Comparison of ENCODE assay signal across 1 cellular context in the genomic region with DNA sequence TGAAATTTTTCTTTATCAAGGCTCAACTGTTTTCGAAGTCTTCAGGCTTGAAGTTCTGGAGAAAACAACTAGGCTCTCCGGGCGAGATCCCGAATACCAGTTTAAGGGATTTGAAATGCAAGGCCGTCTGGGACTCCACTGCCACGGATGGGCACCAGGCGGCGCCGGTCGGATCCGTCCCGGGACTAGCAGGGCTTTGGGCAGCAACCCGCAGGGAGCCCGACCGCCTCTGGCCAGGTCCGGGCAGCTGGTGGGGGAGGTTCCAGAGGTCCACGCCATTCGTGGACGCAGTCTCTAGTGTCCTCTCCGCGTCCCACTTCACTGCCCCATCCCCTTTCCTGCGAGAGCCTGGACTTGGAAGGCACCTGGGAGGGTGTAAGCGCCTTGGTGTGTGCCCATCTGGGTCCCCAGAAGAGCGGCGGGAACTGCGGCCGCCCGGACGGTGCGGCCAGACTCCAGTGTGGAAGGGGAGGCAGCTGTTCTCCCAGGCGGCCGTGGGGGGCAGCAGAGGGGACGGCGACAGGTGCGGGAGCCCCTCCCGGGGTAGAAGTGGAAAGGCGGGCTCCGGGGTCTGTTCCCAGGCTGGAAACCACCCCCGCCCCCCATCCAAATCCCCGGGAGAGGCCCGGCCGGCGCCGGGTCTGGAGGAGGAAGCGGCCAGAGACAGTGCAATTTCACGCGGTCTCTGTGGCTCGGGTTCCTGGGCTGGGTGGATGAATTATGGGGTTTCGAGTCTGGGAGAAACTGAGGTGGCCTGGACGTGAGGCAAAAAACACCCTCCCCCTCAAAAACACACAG.
TF ChIP-seq lines count a peak whose summit lies in the region.

No MANE protein-coding gene starts in this region.

TF ChIP-seq in HepG2, 621 proteins besides CTCF, POLR2A, EP300 and RAD21 (continued from another document and continues in another):
- TF ChIP-seq, protein P1, sequence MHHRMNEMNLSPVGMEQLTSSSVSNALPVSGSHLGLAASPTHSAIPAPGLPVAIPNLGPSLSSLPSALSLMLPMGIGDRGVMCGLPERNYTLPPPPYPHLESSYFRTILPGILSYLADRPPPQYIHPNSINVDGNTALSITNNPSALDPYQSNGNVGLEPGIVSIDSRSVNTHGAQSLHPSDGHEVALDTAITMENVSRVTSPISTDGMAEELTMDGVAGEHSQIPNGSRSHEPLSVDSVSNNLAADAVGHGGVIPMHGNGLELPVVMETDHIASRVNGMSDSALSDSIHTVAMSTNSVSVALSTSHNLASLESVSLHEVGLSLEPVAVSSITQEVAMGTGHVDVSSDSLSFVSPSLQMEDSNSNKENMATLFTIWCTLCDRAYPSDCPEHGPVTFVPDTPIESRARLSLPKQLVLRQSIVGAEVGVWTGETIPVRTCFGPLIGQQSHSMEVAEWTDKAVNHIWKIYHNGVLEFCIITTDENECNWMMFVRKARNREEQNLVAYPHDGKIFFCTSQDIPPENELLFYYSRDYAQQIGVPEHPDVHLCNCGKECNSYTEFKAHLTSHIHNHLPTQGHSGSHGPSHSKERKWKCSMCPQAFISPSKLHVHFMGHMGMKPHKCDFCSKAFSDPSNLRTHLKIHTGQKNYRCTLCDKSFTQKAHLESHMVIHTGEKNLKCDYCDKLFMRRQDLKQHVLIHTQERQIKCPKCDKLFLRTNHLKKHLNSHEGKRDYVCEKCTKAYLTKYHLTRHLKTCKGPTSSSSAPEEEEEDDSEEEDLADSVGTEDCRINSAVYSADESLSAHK (CRISPR knock-in tag; IDR thresholded peaks at IDR 0.05; ENCODE audit: borderline replicate concordance): no peak
- peak; percentile 45; the same call in 1 of the 2 replicates for TF ChIP-seq ZSCAN31 (CRISPR knock-in tag; IDR thresholded peaks at IDR 0.05; ENCODE audit: low read depth)
- no peak for TF ChIP-seq ZNF337 (CRISPR knock-in tag; IDR thresholded peaks at IDR 0.05; ENCODE audit: borderline replicate concordance, low read depth)
- peak; percentile 84 for TF ChIP-seq RBM22 (optimal IDR thresholded peaks at IDR 0.05; ENCODE audit: low read length)
- peak; percentile 69 for TF ChIP-seq JARID2 (CRISPR knock-in tag; IDR thresholded peaks at IDR 0.05; ENCODE audit: insufficient replicate concordance)
- no peak for TF ChIP-seq ZFP36L1 (CRISPR knock-in tag; IDR thresholded peaks at IDR 0.05)
- peak; percentile 18; the same call in 1 of the 2 replicates for TF ChIP-seq RXRB (CRISPR knock-in tag; IDR thresholded peaks at IDR 0.05; ENCODE audit: borderline replicate concordance)
- TF ChIP-seq REXO4 (CRISPR knock-in tag; IDR thresholded peaks at IDR 0.05; ENCODE audit: borderline replicate concordance): no peak
- TF ChIP-seq ZNF235 (CRISPR knock-in tag; IDR thresholded peaks at IDR 0.05; ENCODE audit: borderline replicate concordance): no peak
- TF ChIP-seq FOXJ3 (CRISPR knock-in tag; IDR thresholded peaks at IDR 0.05; ENCODE audit: borderline replicate concordance): no peak
- TF ChIP-seq JUN (CRISPR knock-in tag; IDR thresholded peaks at IDR 0.05): no peak
- TF ChIP-seq ZNF577 (CRISPR knock-in tag; IDR thresholded peaks at IDR 0.05; ENCODE audit: borderline replicate concordance, low read depth): no peak
- no peak for TF ChIP-seq ARID3A (IDR thresholded peaks at IDR 0.05; ENCODE audit: low read depth, low read length)
- TF ChIP-seq POLR2AphosphoS2 (IDR thresholded peaks at IDR 0.05; ENCODE audit: low read depth, low read length): no peak
- no peak for TF ChIP-seq HOXA7 (CRISPR knock-in tag; IDR thresholded peaks at IDR 0.05)
- no peak for TF ChIP-seq PRMT3 (CRISPR knock-in tag; IDR thresholded peaks at IDR 0.05; ENCODE audit: borderline replicate concordance, low read depth)
- no peak for TF ChIP-seq MTF1 (CRISPR knock-in tag; IDR thresholded peaks at IDR 0.05)
- no peak for TF ChIP-seq THYN1 (CRISPR knock-in tag; IDR thresholded peaks at IDR 0.05; ENCODE audit: borderline replicate concordance, low read depth)
- no peak; the same call in 1 of the 2 replicates for TF ChIP-seq BRD4 (CRISPR knock-in tag; IDR thresholded peaks at IDR 0.05)
- no peak for TF ChIP-seq ZNF513 (CRISPR knock-in tag; conservative IDR thresholded peaks at IDR 0.05)
- TF ChIP-seq ZFP90 (CRISPR knock-in tag; IDR thresholded peaks at IDR 0.05; ENCODE audit: borderline replicate concordance): peak; percentile 67; the same call in 1 of the 2 replicates
- TF ChIP-seq ZFAT (CRISPR knock-in tag; conservative IDR thresholded peaks at IDR 0.05): no peak
- TF ChIP-seq ZNF230 (CRISPR knock-in tag; IDR thresholded peaks at IDR 0.05): no peak; the same call in 1 of the 2 replicates
- TF ChIP-seq ZNF333 (CRISPR knock-in tag; IDR thresholded peaks at IDR 0.05; ENCODE audit: borderline replicate concordance): no peak
- no peak for TF ChIP-seq ZIK1 (CRISPR knock-in tag; IDR thresholded peaks at IDR 0.05; ENCODE audit: borderline replicate concordance, low read depth)
- TF ChIP-seq CCAR2 (optimal IDR thresholded peaks at IDR 0.05; ENCODE audit: low read depth, low read length): no peak
- TF ChIP-seq HNF1A (IDR thresholded peaks at IDR 0.05; ENCODE audit: low read depth): no peak
- no peak for TF ChIP-seq HNF1A (CRISPR knock-in tag; IDR thresholded peaks at IDR 0.05; ENCODE audit: borderline replicate concordance)
- TF ChIP-seq, protein P2, sequence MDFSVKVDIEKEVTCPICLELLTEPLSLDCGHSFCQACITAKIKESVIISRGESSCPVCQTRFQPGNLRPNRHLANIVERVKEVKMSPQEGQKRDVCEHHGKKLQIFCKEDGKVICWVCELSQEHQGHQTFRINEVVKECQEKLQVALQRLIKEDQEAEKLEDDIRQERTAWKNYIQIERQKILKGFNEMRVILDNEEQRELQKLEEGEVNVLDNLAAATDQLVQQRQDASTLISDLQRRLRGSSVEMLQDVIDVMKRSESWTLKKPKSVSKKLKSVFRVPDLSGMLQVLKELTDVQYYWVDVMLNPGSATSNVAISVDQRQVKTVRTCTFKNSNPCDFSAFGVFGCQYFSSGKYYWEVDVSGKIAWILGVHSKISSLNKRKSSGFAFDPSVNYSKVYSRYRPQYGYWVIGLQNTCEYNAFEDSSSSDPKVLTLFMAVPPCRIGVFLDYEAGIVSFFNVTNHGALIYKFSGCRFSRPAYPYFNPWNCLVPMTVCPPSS (IDR thresholded peaks at IDR 0.05): no peak
- TF ChIP-seq, protein P3, sequence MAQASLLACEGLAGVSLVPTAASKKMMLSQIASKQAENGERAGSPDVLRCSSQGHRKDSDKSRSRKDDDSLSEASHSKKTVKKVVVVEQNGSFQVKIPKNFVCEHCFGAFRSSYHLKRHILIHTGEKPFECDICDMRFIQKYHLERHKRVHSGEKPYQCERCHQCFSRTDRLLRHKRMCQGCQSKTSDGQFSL (CRISPR knock-in tag; IDR thresholded peaks at IDR 0.05): peak; percentile 76
- TF ChIP-seq ZNF124 (CRISPR knock-in tag; IDR thresholded peaks at IDR 0.05): no peak
- no peak for TF ChIP-seq NPAS2 (CRISPR knock-in tag; IDR thresholded peaks at IDR 0.05; ENCODE audit: borderline replicate concordance)
- TF ChIP-seq, protein P4, sequence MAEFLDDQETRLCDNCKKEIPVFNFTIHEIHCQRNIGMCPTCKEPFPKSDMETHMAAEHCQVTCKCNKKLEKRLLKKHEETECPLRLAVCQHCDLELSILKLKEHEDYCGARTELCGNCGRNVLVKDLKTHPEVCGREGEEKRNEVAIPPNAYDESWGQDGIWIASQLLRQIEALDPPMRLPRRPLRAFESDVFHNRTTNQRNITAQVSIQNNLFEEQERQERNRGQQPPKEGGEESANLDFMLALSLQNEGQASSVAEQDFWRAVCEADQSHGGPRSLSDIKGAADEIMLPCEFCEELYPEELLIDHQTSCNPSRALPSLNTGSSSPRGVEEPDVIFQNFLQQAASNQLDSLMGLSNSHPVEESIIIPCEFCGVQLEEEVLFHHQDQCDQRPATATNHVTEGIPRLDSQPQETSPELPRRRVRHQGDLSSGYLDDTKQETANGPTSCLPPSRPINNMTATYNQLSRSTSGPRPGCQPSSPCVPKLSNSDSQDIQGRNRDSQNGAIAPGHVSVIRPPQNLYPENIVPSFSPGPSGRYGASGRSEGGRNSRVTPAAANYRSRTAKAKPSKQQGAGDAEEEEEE (CRISPR knock-in tag; IDR thresholded peaks at IDR 0.05; ENCODE audit: borderline replicate concordance): 0 out of 2 replicates have a peak, but pooled peaks have one; percentile 48
- TF ChIP-seq ZBED4 (CRISPR knock-in tag; IDR thresholded peaks at IDR 0.05; ENCODE audit: borderline replicate concordance): peak; percentile 51; the same call in 1 of the 2 replicates
- peak; percentile 44; the same call in 1 of the 2 replicates for TF ChIP-seq YEATS2 (CRISPR knock-in tag; IDR thresholded peaks at IDR 0.05; ENCODE audit: borderline replicate concordance)
- no peak for TF ChIP-seq IKZF4 (CRISPR knock-in tag; IDR thresholded peaks at IDR 0.05; ENCODE audit: borderline replicate concordance, low read depth, not compliant biosample characterization)
- peak; percentile 60 for TF ChIP-seq ZNF883 (CRISPR knock-in tag; IDR thresholded peaks at IDR 0.05; ENCODE audit: not compliant biosample characterization)
- TF ChIP-seq TBX2 (CRISPR knock-in tag; IDR thresholded peaks at IDR 0.05; ENCODE audit: borderline replicate concordance): peak; percentile 48; the same call in 1 of the 2 replicates
- TF ChIP-seq SMARCE1 (IDR thresholded peaks at IDR 0.05; ENCODE audit: borderline replicate concordance): no peak
- TF ChIP-seq SKI (IDR thresholded peaks at IDR 0.05; ENCODE audit: partially characterized antibody): peak; percentile 33
- no peak for TF ChIP-seq ZNF83 (CRISPR knock-in tag; IDR thresholded peaks at IDR 0.05; ENCODE audit: borderline replicate concordance)
- peak; percentile 66; the same call in 1 of the 2 replicates for TF ChIP-seq GABPB1 (CRISPR knock-in tag; IDR thresholded peaks at IDR 0.05)
